19 cellular contexts compared by ENCODE assay signal in genomic region chr17:57923182-57923872, GRCh38.
"Had no signal": no experiment of that assay in that cellular context is flagged by ENCODE, and none has a peak within 500 bp of the region (broad histone marks: within the 10 kb centered on the region; RNA-seq: fewer than 3 reads in every experiment).

No MANE protein-coding gene starts in this region.

- H3K4me3 ChIP-seq: lung, prostate gland, thyroid gland had no signal

- H3K27ac Mint-ChIP-seq: activated CD4-positive, alpha-beta T cell treated with anti-CD3 and anti-CD28 coated beads for 36 hours; activated CD8-positive, alpha-beta T cell treated with anti-CD3 and anti-CD28 coated beads, Interleukin-2, amount 10 ng/mL, durations not matched to agents 7 days and 5 days; activated T-helper 2 cell treated with anti-CD3 and anti-CD28 coated beads, Interferon-gamma antibody, Interleukin-2, Interleukin-4, amounts not matched to agents 10 μg/mL and 5 μg/mL and 100 μg/mL, durations not matched to agents 14 hours and 24 hours and 36 hours; endodermal cell; naive B cell; T-cell had no signal

- H3K9me3 Mint-ChIP-seq: activated T-helper 2 cell treated with anti-CD3 and anti-CD28 coated beads, Interferon-gamma antibody, Interleukin-2, Interleukin-4, amounts not matched to agents 10 μg/mL and 5 μg/mL and 100 μg/mL, durations not matched to agents 14 hours and 24 hours and 36 hours; endodermal cell; naive B cell; T-cell had no signal

- H3K27ac ChIP-seq: brain microvascular endothelial cell had no signal

- H3K9me3 ChIP-seq: prostate gland, thyroid gland had no signal

- H3K36me3 ChIP-seq: brain microvascular endothelial cell, prostate gland, thyroid gland, WERI-Rb-1 had no signal

- H3K4me3 Mint-ChIP-seq: activated CD4-positive, alpha-beta T cell treated with anti-CD3 and anti-CD28 coated beads for 36 hours; activated CD8-positive, alpha-beta T cell treated with anti-CD3 and anti-CD28 coated beads, Interleukin-2, amount 10 ng/mL, durations not matched to agents 7 days and 5 days; endodermal cell; naive B cell; T-cell had no signal

- DNase-seq: activated CD4-positive, alpha-beta T cell treated with anti-CD3 and anti-CD28 coated beads for 36 hours; activated CD8-positive, alpha-beta T cell treated with anti-CD3 and anti-CD28 coated beads, Interleukin-2, amount 10 ng/mL, durations not matched to agents 7 days and 5 days; activated naive CD4-positive, alpha-beta T cell treated with anti-CD3 and anti-CD28 coated beads, Interleukin-2, amount 50 U/mL, for 16 hours; amniotic stem cell; brain microvascular endothelial cell; cerebellar nuclear complex; dermis blood vessel endothelial cell; endodermal cell; erythroblast; midbrain; naive B cell; nucleus accumbens; stimulated activated naive CD8-positive, alpha-beta T cell treated with anti-CD3 and anti-CD28 coated beads, Interleukin-15, Interleukin-2, amounts not matched to agents 100 U/mL and 50 U/mL, for 24 hours; T-cell; thyroid gland; WERI-Rb-1 had no signal

- H3K4me1 Mint-ChIP-seq: activated CD4-positive, alpha-beta T cell treated with anti-CD3 and anti-CD28 coated beads for 36 hours had no signal

- H3K27me3 ChIP-seq: brain microvascular endothelial cell, thyroid gland had no signal

- H3K36me3 Mint-ChIP-seq: naive B cell, T-cell had no signal
